In the genomic region with DNA sequence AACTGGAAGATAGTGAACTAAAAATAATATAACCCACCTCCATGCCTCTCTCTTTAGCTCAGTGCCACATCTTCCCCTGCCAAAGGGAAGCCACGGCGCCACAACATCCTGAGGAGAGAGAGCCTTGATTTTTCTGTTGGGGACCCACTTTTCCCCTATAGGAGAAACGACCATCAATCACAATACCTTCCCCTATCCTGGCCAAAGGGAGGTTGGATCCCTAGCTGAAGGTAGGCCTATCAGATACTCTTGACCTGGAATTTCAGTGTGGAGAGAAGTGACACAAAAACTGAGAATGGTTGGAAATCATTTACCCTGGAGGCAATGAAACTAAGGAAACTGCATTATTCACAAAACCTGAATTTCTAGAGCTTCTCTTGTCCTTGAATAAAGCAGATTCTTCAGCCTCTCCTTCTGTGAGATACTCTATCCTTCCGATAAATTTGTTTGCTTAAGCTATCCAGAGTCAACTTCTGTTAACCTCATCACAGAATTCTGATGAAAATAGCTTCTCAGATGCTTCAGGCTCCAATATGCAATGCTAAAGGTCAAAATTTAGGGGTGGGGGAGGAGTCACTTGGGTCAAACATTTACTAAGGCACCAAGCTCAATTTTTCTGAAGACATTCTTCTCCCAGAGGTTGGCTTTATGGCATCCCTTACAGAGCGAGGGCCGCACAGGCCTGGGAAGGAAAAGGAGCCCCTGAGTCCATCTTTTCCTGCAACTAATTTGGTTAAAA, we compare ENCODE assay signal across 20 cellular contexts.
"Had no signal": no experiment of that assay in that cellular context is flagged by ENCODE, and none has a peak within 500 bp of the region (broad histone marks: within the 10 kb centered on the region; RNA-seq: fewer than 3 reads in every experiment).

No MANE protein-coding gene starts in this region.

- H3K9me3 Mint-ChIP-seq: stimulated activated naive CD8-positive, alpha-beta T cell treated with anti-CD3 and anti-CD28 coated beads, Interleukin-15, Interleukin-2, amounts not matched to agents 100 ng/mL and 50 ng/mL, for 24 hours had no signal

- H3K4me3 ChIP-seq: body of pancreas, esophagus squamous epithelium, lung, suprapubic skin, upper lobe of right lung had no signal

- H3K27ac Mint-ChIP-seq: activated CD4-positive, alpha-beta T cell treated with anti-CD3 and anti-CD28 coated beads, Interleukin-2, amount 10 ng/mL, durations not matched to agents 24 days and 14 days; activated naive CD8-positive, alpha-beta T cell; activated T-cell treated with anti-CD3 and anti-CD28 coated beads, Interleukin-2, amount 50 U/mL, for 72 hours; stimulated activated naive CD8-positive, alpha-beta T cell treated with anti-CD3 and anti-CD28 coated beads, Interleukin-15, Interleukin-2, amounts not matched to agents 100 ng/mL and 50 ng/mL, for 24 hours had no signal

- H3K9me3 ChIP-seq: body of pancreas, esophagus squamous epithelium, suprapubic skin, upper lobe of right lung had no signal

- H3K27me3 ChIP-seq: body of pancreas, esophagus squamous epithelium, suprapubic skin, upper lobe of right lung had no signal

- H3K36me3 Mint-ChIP-seq: activated naive CD8-positive, alpha-beta T cell had no signal

- H3K36me3 ChIP-seq: esophagus squamous epithelium, suprapubic skin, upper lobe of right lung had no signal

- DNase-seq: activated CD4-positive, alpha-beta T cell treated with anti-CD3 and anti-CD28 coated beads, Interleukin-2, amount 10 ng/mL, durations not matched to agents 24 days and 14 days; activated CD8-positive, alpha-beta memory T cell treated with anti-CD3 and anti-CD28 coated beads, Interleukin-2, amount 50 U/mL, for 48 hours; activated gamma-delta T cell; activated T-cell treated with anti-CD3 and anti-CD28 coated beads, Interleukin-2, amount 50 U/mL, for 72 hours; amygdala; body of pancreas; central memory CD4-positive, alpha-beta T cell; cortex of kidney; effector CD4-positive, alpha-beta T cell; esophagus squamous epithelium; glutamatergic neuron; kidney glomerular epithelial cell; naive thymus-derived CD4-positive, alpha-beta T cell; right cardiac atrium; upper lobe of right lung had no signal

- H3K27ac ChIP-seq: esophagus squamous epithelium, suprapubic skin, upper lobe of right lung had no signal

- ATAC-seq: activated T-cell treated with anti-CD3 and anti-CD28 coated beads, Interleukin-2, amount 50 U/mL, for 72 hours; body of pancreas; naive thymus-derived CD4-positive, alpha-beta T cell; right cardiac atrium; SK-N-SH treated with all-trans-retinoic acid at 6 μM for 48 hours; upper lobe of right lung had no signal

- H3K4me3 Mint-ChIP-seq: activated CD4-positive, alpha-beta T cell treated with anti-CD3 and anti-CD28 coated beads, Interleukin-2, amount 10 ng/mL, durations not matched to agents 24 days and 14 days; activated naive CD8-positive, alpha-beta T cell; activated T-cell treated with anti-CD3 and anti-CD28 coated beads, Interleukin-2, amount 50 U/mL, for 72 hours; naive thymus-derived CD4-positive, alpha-beta T cell; stimulated activated naive CD8-positive, alpha-beta T cell treated with anti-CD3 and anti-CD28 coated beads, Interleukin-15, Interleukin-2, amounts not matched to agents 100 ng/mL and 50 ng/mL, for 24 hours had no signal

- H3K27me3 Mint-ChIP-seq: activated CD4-positive, alpha-beta T cell treated with anti-CD3 and anti-CD28 coated beads, Interleukin-2, amount 10 ng/mL, durations not matched to agents 24 days and 14 days; activated naive CD8-positive, alpha-beta T cell; naive thymus-derived CD4-positive, alpha-beta T cell; stimulated activated naive CD8-positive, alpha-beta T cell treated with anti-CD3 and anti-CD28 coated beads, Interleukin-15, Interleukin-2, amounts not matched to agents 100 ng/mL and 50 ng/mL, for 24 hours had no signal
